1 cellular context compared by ENCODE assay signal in the genomic region with DNA sequence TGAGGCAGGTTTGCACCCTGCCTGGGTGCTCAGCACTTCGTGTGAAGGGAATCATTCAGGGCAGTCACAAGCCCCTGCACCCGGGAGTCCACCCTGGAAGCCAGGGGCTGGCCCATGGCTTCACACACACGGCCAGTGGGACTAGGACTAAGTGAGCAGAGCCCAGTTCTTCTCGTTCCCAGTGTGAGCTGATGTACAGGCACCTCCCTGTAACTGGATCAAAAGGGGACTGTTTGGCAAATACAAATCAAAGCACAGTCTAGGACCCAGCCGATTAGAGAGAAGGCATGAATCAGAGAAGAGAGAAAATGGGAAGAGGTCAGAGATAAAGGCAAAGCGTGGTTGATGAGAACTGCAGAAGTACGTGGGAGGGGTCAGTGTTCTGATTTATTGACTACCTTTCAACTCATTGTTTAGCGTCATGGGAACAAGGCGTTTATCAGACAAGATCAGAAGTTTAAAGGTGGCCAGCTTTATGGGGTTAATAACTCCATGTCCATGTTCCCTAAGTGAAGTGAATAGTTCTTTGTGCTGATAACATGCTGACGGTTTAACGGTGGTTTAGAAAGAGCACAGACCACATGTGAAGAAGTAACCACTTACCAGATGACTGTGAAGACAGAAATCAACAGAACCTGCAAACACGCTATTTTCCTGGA.
TF ChIP-seq lines count a peak whose summit lies in the region.

No MANE protein-coding gene starts in this region.

TF ChIP-seq in HepG2, 621 proteins besides CTCF, POLR2A, EP300 and RAD21:
- TF ChIP-seq ZFP90 (CRISPR knock-in tag; IDR thresholded peaks at IDR 0.05; ENCODE audit: borderline replicate concordance) (no peak), FIP1L1 (IDR thresholded peaks at IDR 0.05; ENCODE audit: borderline replicate concordance, insufficient read depth, low read depth, low read length) (no peak), THYN1 (CRISPR knock-in tag; IDR thresholded peaks at IDR 0.05; ENCODE audit: borderline replicate concordance, low read depth) (no peak), ZNF773 (CRISPR knock-in tag; IDR thresholded peaks at IDR 0.05; ENCODE audit: borderline replicate concordance) (no peak), MED13 (CRISPR knock-in tag; IDR thresholded peaks at IDR 0.05) (no peak), SMARCE1 (IDR thresholded peaks at IDR 0.05; ENCODE audit: borderline replicate concordance) (no peak), ZSCAN12 (CRISPR knock-in tag; IDR thresholded peaks at IDR 0.05) (no peak), NCOA1 (CRISPR knock-in tag; IDR thresholded peaks at IDR 0.05) (no peak), ZNF260 (CRISPR knock-in tag; IDR thresholded peaks at IDR 0.05; ENCODE audit: borderline replicate concordance, low read depth) (no peak), ATF1 (CRISPR knock-in tag; IDR thresholded peaks at IDR 0.05) (no peak), BORCS8-MEF2B (CRISPR knock-in tag; IDR thresholded peaks at IDR 0.05) (no peak), ZNF616 (CRISPR knock-in tag; IDR thresholded peaks at IDR 0.05; ENCODE audit: low read depth) (no peak), DR1 (CRISPR knock-in tag; IDR thresholded peaks at IDR 0.05) (no peak), RFXAP (CRISPR knock-in tag; IDR thresholded peaks at IDR 0.05; ENCODE audit: borderline replicate concordance) (no peak), EHMT2 (IDR thresholded peaks at IDR 0.05; ENCODE audit: borderline replicate concordance, low read depth, low read length) (no peak)
- TF ChIP-seq, protein P1, sequence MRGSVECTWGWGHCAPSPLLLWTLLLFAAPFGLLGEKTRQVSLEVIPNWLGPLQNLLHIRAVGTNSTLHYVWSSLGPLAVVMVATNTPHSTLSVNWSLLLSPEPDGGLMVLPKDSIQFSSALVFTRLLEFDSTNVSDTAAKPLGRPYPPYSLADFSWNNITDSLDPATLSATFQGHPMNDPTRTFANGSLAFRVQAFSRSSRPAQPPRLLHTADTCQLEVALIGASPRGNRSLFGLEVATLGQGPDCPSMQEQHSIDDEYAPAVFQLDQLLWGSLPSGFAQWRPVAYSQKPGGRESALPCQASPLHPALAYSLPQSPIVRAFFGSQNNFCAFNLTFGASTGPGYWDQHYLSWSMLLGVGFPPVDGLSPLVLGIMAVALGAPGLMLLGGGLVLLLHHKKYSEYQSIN (CRISPR knock-in tag; IDR thresholded peaks at IDR 0.05; ENCODE audit: borderline replicate concordance): no peak
- TF ChIP-seq, protein P2, sequence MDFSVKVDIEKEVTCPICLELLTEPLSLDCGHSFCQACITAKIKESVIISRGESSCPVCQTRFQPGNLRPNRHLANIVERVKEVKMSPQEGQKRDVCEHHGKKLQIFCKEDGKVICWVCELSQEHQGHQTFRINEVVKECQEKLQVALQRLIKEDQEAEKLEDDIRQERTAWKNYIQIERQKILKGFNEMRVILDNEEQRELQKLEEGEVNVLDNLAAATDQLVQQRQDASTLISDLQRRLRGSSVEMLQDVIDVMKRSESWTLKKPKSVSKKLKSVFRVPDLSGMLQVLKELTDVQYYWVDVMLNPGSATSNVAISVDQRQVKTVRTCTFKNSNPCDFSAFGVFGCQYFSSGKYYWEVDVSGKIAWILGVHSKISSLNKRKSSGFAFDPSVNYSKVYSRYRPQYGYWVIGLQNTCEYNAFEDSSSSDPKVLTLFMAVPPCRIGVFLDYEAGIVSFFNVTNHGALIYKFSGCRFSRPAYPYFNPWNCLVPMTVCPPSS (IDR thresholded peaks at IDR 0.05): no peak
- TF ChIP-seq, protein P3, sequence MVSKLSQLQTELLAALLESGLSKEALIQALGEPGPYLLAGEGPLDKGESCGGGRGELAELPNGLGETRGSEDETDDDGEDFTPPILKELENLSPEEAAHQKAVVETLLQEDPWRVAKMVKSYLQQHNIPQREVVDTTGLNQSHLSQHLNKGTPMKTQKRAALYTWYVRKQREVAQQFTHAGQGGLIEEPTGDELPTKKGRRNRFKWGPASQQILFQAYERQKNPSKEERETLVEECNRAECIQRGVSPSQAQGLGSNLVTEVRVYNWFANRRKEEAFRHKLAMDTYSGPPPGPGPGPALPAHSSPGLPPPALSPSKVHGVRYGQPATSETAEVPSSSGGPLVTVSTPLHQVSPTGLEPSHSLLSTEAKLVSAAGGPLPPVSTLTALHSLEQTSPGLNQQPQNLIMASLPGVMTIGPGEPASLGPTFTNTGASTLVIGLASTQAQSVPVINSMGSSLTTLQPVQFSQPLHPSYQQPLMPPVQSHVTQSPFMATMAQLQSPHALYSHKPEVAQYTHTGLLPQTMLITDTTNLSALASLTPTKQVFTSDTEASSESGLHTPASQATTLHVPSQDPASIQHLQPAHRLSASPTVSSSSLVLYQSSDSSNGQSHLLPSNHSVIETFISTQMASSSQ (IDR thresholded peaks at IDR 0.05; ENCODE audit: low read depth): no peak
- TF ChIP-seq, protein P3 (CRISPR knock-in tag; IDR thresholded peaks at IDR 0.05; ENCODE audit: borderline replicate concordance): no peak
- TF ChIP-seq, protein P4, sequence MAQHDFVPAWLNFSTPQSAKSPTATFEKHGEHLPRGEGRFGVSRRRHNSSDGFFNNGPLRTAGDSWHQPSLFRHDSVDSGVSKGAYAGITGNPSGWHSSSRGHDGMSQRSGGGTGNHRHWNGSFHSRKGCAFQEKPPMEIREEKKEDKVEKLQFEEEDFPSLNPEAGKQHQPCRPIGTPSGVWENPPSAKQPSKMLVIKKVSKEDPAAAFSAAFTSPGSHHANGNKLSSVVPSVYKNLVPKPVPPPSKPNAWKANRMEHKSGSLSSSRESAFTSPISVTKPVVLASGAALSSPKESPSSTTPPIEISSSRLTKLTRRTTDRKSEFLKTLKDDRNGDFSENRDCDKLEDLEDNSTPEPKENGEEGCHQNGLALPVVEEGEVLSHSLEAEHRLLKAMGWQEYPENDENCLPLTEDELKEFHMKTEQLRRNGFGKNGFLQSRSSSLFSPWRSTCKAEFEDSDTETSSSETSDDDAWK (CRISPR knock-in tag; IDR thresholded peaks at IDR 0.05): no peak
